In the genomic region with DNA sequence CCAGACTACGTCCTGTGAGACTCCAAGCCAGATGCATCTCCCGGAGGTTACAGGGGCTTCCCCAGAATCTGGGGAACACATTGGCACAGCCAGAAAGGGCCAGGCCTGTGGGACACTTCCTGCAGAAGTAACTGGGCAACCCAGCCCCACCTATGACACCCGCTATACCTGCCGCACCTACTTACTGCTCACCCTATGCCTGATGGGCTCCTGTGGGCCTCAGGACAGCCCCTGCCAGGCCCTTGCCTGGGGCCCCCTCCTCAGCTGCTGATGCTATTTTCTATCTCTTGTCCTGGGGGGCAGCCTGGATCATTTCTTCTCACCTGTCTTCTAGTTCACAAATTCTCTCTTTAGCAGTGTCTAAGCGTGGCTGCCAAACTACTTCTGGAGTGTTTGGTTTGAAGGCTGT, we compare ENCODE assay signal across 1 cellular context.
TF ChIP-seq lines count a peak whose summit lies in the region.

No MANE protein-coding gene starts in this region.

TF ChIP-seq in K562, 482 proteins besides CTCF, POLR2A, EP300 and RAD21:
- TF ChIP-seq POLR2G (IDR thresholded peaks at IDR 0.05; ENCODE audit: low read depth, low read length) = 0 out of 2 replicates have a peak, but pooled peaks have one; percentile 5
- TF ChIP-seq GATA2 (CRISPR knock-in tag; IDR thresholded peaks at IDR 0.05) = no peak
- TF ChIP-seq KAT7 (CRISPR knock-in tag; IDR thresholded peaks at IDR 0.05; ENCODE audit: borderline replicate concordance) = no peak
- peak; percentile 42 for TF ChIP-seq RBM25 (IDR thresholded peaks at IDR 0.05; ENCODE audit: low read depth, low read length, severe bottlenecking)
- TF ChIP-seq NR3C1 (CRISPR knock-in tag; IDR thresholded peaks at IDR 0.05) = no peak
- no peak for TF ChIP-seq SMAD2 (IDR thresholded peaks at IDR 0.05; ENCODE audit: low read depth, low read length)
- no peak for TF ChIP-seq RBM39 (optimal IDR thresholded peaks at IDR 0.05; ENCODE audit: low read depth, low read length)
- TF ChIP-seq, protein P1, sequence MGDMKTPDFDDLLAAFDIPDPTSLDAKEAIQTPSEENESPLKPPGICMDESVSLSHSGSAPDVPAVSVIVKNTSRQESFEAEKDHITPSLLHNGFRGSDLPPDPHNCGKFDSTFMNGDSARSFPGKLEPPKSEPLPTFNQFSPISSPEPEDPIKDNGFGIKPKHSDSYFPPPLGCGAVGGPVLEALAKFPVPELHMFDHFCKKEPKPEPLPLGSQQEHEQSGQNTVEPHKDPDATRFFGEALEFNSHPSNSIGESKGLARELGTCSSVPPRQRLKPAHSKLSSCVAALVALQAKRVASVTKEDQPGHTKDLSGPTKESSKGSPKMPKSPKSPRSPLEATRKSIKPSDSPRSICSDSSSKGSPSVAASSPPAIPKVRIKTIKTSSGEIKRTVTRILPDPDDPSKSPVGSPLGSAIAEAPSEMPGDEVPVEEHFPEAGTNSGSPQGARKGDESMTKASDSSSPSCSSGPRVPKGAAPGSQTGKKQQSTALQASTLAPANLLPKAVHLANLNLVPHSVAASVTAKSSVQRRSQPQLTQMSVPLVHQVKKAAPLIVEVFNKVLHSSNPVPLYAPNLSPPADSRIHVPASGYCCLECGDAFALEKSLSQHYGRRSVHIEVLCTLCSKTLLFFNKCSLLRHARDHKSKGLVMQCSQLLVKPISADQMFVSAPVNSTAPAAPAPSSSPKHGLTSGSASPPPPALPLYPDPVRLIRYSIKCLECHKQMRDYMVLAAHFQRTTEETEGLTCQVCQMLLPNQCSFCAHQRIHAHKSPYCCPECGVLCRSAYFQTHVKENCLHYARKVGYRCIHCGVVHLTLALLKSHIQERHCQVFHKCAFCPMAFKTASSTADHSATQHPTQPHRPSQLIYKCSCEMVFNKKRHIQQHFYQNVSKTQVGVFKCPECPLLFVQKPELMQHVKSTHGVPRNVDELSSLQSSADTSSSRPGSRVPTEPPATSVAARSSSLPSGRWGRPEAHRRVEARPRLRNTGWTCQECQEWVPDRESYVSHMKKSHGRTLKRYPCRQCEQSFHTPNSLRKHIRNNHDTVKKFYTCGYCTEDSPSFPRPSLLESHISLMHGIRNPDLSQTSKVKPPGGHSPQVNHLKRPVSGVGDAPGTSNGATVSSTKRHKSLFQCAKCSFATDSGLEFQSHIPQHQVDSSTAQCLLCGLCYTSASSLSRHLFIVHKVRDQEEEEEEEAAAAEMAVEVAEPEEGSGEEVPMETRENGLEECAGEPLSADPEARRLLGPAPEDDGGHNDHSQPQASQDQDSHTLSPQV (IDR thresholded peaks at IDR 0.05) = no peak
- TF ChIP-seq, protein P2, sequence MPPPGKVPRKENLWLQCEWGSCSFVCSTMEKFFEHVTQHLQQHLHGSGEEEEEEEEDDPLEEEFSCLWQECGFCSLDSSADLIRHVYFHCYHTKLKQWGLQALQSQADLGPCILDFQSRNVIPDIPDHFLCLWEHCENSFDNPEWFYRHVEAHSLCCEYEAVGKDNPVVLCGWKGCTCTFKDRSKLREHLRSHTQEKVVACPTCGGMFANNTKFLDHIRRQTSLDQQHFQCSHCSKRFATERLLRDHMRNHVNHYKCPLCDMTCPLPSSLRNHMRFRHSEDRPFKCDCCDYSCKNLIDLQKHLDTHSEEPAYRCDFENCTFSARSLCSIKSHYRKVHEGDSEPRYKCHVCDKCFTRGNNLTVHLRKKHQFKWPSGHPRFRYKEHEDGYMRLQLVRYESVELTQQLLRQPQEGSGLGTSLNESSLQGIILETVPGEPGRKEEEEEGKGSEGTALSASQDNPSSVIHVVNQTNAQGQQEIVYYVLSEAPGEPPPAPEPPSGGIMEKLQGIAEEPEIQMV (tag; conservative IDR thresholded peaks at IDR 0.05; ENCODE audit: low read depth) = no peak
- TF ChIP-seq ATF7 (IDR thresholded peaks at IDR 0.05) = no peak
- TF ChIP-seq TRIM28 (IDR thresholded peaks at IDR 0.05) = 0 out of 2 replicates have a peak, but pooled peaks have one; percentile 63
- peak; percentile 80; the same call in 1 of the 2 replicates for TF ChIP-seq ZFP30 (CRISPR knock-in tag; IDR thresholded peaks at IDR 0.05; ENCODE audit: borderline replicate concordance)
- TF ChIP-seq, protein P3, sequence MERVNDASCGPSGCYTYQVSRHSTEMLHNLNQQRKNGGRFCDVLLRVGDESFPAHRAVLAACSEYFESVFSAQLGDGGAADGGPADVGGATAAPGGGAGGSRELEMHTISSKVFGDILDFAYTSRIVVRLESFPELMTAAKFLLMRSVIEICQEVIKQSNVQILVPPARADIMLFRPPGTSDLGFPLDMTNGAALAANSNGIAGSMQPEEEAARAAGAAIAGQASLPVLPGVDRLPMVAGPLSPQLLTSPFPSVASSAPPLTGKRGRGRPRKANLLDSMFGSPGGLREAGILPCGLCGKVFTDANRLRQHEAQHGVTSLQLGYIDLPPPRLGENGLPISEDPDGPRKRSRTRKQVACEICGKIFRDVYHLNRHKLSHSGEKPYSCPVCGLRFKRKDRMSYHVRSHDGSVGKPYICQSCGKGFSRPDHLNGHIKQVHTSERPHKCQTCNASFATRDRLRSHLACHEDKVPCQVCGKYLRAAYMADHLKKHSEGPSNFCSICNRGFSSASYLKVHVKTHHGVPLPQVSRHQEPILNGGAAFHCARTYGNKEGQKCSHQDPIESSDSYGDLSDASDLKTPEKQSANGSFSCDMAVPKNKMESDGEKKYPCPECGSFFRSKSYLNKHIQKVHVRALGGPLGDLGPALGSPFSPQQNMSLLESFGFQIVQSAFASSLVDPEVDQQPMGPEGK (CRISPR knock-in tag; IDR thresholded peaks at IDR 0.05; ENCODE audit: borderline replicate concordance) = no peak
- TF ChIP-seq NFYB (IDR thresholded peaks at IDR 0.05; ENCODE audit: extremely low read depth, insufficient read length) = no peak
- TF ChIP-seq BCOR (IDR thresholded peaks at IDR 0.05) = peak; percentile 31; the same call in 1 of the 2 replicates
